8 cellular contexts compared by ENCODE assay signal in genomic region chr17:79340771-79341528, GRCh38.
DNase-seq lines count a peak whose midpoint lies in the region; ATAC-seq and TF ChIP-seq lines count a peak whose summit lies in the region.
"Had no signal": no experiment of that assay in that cellular context is flagged by ENCODE, and none has a peak within 500 bp of the region (broad histone marks: within the 10 kb centered on the region; RNA-seq: fewer than 3 reads in every experiment).

No MANE protein-coding gene starts in this region.

- H3K36me3 Mint-ChIP-seq in stimulated activated memory B cell treated with anti-CD40 and anti-IgM and Interleukin-4, amounts not matched to agents 10 μg/mL and 1 μg/mL and 100 μg/mL, for 72 hours, result peaks cover 11% of the 10 kb centered on the region

- H3K4me1 Mint-ChIP-seq in stimulated activated memory B cell treated with anti-CD40 and anti-IgM and Interleukin-4, amounts not matched to agents 10 μg/mL and 1 μg/mL and 100 μg/mL, for 72 hours, result peaks cover 44% of the 10 kb centered on the region

- H3K27ac Mint-ChIP-seq in stimulated activated memory B cell treated with anti-CD40 and anti-IgM and Interleukin-4, amounts not matched to agents 10 μg/mL and 1 μg/mL and 100 μg/mL, for 72 hours, result peak overlapping the region; percentile 90

- H3K27ac ChIP-seq in MM.1S (ENCODE audit: low read length), result peak overlapping the region; percentile 87

- H3K4me3 Mint-ChIP-seq in stimulated activated memory B cell treated with anti-CD40 and anti-IgM and Interleukin-4, amounts not matched to agents 10 μg/mL and 1 μg/mL and 100 μg/mL, for 72 hours, result peak overlapping the region; percentile 87

- no peaks in the 10 kb centered on the region for H3K9me2 ChIP-seq in MM.1S (replicated peaks; ENCODE audit: insufficient read depth, low read length)

- H3K4me1 ChIP-seq in MM.1S (ENCODE audit: low read length), result peaks cover 33% of the 10 kb centered on the region

- H3K9me3 Mint-ChIP-seq in stimulated activated memory B cell treated with anti-CD40 and anti-IgM and Interleukin-4, amounts not matched to agents 10 μg/mL and 1 μg/mL and 100 μg/mL, for 72 hours, result peaks cover 10% of the 10 kb centered on the region

- no peaks in the 10 kb centered on the region for H3K27me3 ChIP-seq in MM.1S (replicated peaks; ENCODE audit: insufficient read depth, low read length)

- no peaks in the 10 kb centered on the region for H3K9me3 ChIP-seq in MM.1S (replicated peaks; ENCODE audit: insufficient read depth, low read length)

- H3K27me3 Mint-ChIP-seq in stimulated activated memory B cell treated with anti-CD40 and anti-IgM and Interleukin-4, amounts not matched to agents 10 μg/mL and 1 μg/mL and 100 μg/mL, for 72 hours, result no peaks in the 10 kb centered on the region

- peak overlapping the region; percentile 55 for H2AFZ ChIP-seq in MM.1S (ENCODE audit: low read length)

- no peaks in the 10 kb centered on the region for H3K79me2 ChIP-seq in MM.1S (ENCODE audit: low read length)

- H3K36me3 ChIP-seq in MM.1S (replicated peaks; ENCODE audit: insufficient read depth, low read length), result no peaks in the 10 kb centered on the region

- H3K9ac ChIP-seq in MM.1S (ENCODE audit: low read length), result peak overlapping the region; percentile 50; the same call in 1 of the 2 replicates

- TF ChIP-seq CTCF in MM.1S (IDR thresholded peaks at IDR 0.05; ENCODE audit: low read length), result no peak

- H3K4me3 ChIP-seq in MM.1S (ENCODE audit: low read length), result peak overlapping the region; percentile 49

- H3K4me2 ChIP-seq in MM.1S (ENCODE audit: low read depth, low read length), result peak overlapping the region; percentile 69

- no peaks in the 10 kb centered on the region for H4K20me1 ChIP-seq in MM.1S (ENCODE audit: insufficient read depth, low read length)

- H3F3A ChIP-seq in MM.1S (ENCODE audit: insufficient read depth, low read length), result peaks cover 18% of the 10 kb centered on the region

- DNase-seq in MM.1S, result peak; percentile 82
- no peak for DNase-seq in NCI-H524 (lab: John Stamatoyannopoulos, UW)
- DNase-seq in GOT3 (lab: John Stamatoyannopoulos, UW), result no peak
- DNase-seq in T-helper 9 cell, result no peak
- DNase-seq: stimulated activated CD4-positive, alpha-beta T cell treated with anti-CD3 and anti-CD28 coated beads, Interleukin-2, amount 100 ng/mL, for 24 hours had no signal

- ATAC-seq in GM19043 (IDR thresholded peaks at IDR 0.05; ENCODE audit: low read depth, unreplicated experiment) (peak; percentile 88), HG02642 (IDR thresholded peaks at IDR 0.05; ENCODE audit: poor library complexity, unreplicated experiment) (peak; percentile 69)
- ATAC-seq in stimulated activated memory B cell treated with anti-CD40 and anti-IgM and Interleukin-4, amounts not matched to agents 10 μg/mL and 1 μg/mL and 100 μg/mL, for 72 hours, result peak; percentile 95
